ENCODE assay signal across 8 cellular contexts in genomic region chr9:96027271-96028131, GRCh38.
DNase-seq lines count a peak whose midpoint lies in the region; ATAC-seq and TF ChIP-seq lines count a peak whose summit lies in the region.

No MANE protein-coding gene starts in this region.

- peaks cover 4% of the 10 kb centered on the region for H3K9me3 Mint-ChIP-seq in activated naive CD8-positive, alpha-beta T cell treated with anti-CD3 and anti-CD28 coated beads, Interleukin-2, amount 50 U/mL, for 24 hours
- H3K9me3 Mint-ChIP-seq in Caco-2 (ENCODE audit: unreplicated experiment) = peaks cover 11% of the 10 kb centered on the region

- peak overlapping the region; percentile 50 for H3K27ac Mint-ChIP-seq in activated naive CD8-positive, alpha-beta T cell treated with anti-CD3 and anti-CD28 coated beads, Interleukin-2, amount 50 U/mL, for 24 hours
- H3K27ac Mint-ChIP-seq in Caco-2 (ENCODE audit: unreplicated experiment) = no peak overlapping the region

- H3K4me1 Mint-ChIP-seq in activated naive CD8-positive, alpha-beta T cell treated with anti-CD3 and anti-CD28 coated beads, Interleukin-2, amount 50 U/mL, for 24 hours = peaks cover 45% of the 10 kb centered on the region
- H3K4me1 Mint-ChIP-seq in Caco-2 (ENCODE audit: low read depth, unreplicated experiment) = no peaks in the 10 kb centered on the region

- peak overlapping the region; percentile 50; the same call in 1 of the 2 replicates for H3K9ac ChIP-seq in ES-I3 (ENCODE audit: low read depth, low read length)

- POLR2A ChIA-PET in Caco-2 (lab: Charles Lee) = no interaction called here

- WGBS in iPS DF 6.9 (ENCODE audit: insufficient coverage, insufficient read length) = no CpG with 5 or more reads among the region's 71 CpGs

- DNase-seq in activated naive CD8-positive, alpha-beta T cell treated with anti-CD3 and anti-CD28 coated beads, Interleukin-2, amount 50 U/mL, for 24 hours = no peak
- DNase-seq in iPS DF 6.9 (ENCODE audit: low read depth, low spot score) = no peak
- DNase-seq in retinal pigment epithelial cell (ENCODE audit: low read depth) = no peak
- no peak for DNase-seq in EL
- DNase-seq in Caco-2 = no peak
- no peak for DNase-seq in central memory CD4-positive, alpha-beta T cell
- no peak for DNase-seq in NCI-H524 treated with DMSO at 0.1 percent for 48 hours (lab: John Stamatoyannopoulos, UW)

- peak overlapping the region; percentile 63 for H3K4me3 Mint-ChIP-seq in activated naive CD8-positive, alpha-beta T cell treated with anti-CD3 and anti-CD28 coated beads, Interleukin-2, amount 50 U/mL, for 24 hours
- H3K4me3 Mint-ChIP-seq in Caco-2 (ENCODE audit: unreplicated experiment) = no peak overlapping the region

- H3K36me3 Mint-ChIP-seq in activated naive CD8-positive, alpha-beta T cell treated with anti-CD3 and anti-CD28 coated beads, Interleukin-2, amount 50 U/mL, for 24 hours (ENCODE audit: low read depth) = peaks cover 3% of the 10 kb centered on the region
- H3K36me3 Mint-ChIP-seq in Caco-2 (ENCODE audit: insufficient read depth, unreplicated experiment) = no peaks in the 10 kb centered on the region

- peaks cover 4% of the 10 kb centered on the region; the same call in 1 of the 2 replicates for H3K4me1 ChIP-seq in ES-I3 (ENCODE audit: insufficient read depth, low read length)
- H3K4me1 ChIP-seq in iPS DF 6.9 (ENCODE audit: control insufficient read depth, insufficient read depth, low read length) = peaks cover 10% of the 10 kb centered on the region; the same call in 1 of the 2 replicates
- H3K4me1 ChIP-seq in Caco-2 = no peaks in the 10 kb centered on the region

- no peak overlapping the region for H3K27ac ChIP-seq in iPS DF 6.9 (ENCODE audit: low read length)

- H3K27me3 Mint-ChIP-seq in activated naive CD8-positive, alpha-beta T cell treated with anti-CD3 and anti-CD28 coated beads, Interleukin-2, amount 50 U/mL, for 24 hours = peaks cover 35% of the 10 kb centered on the region
- H3K27me3 Mint-ChIP-seq in Caco-2 (ENCODE audit: insufficient read depth, unreplicated experiment) = no peaks in the 10 kb centered on the region

- no peak for TF ChIP-seq CTCF in retinal pigment epithelial cell (conservative IDR thresholded peaks at IDR 0.05; ENCODE audit: low read depth, low read length)
- no peak for TF ChIP-seq CTCF in Caco-2 (IDR thresholded peaks at IDR 0.05; ENCODE audit: insufficient read depth in 1 of 2, low read depth in 1 of 2, low read length in 1 of 2, severe bottlenecking in 1 of 2, unreplicated experiment in 1 of 2)

- H3K36me3 ChIP-seq in ES-I3 (ENCODE audit: insufficient read depth, low read length) = no peaks in the 10 kb centered on the region
- no peaks in the 10 kb centered on the region for H3K36me3 ChIP-seq in iPS DF 6.9 (ENCODE audit: control insufficient read depth, insufficient read depth, low read length)
- H3K36me3 ChIP-seq in Caco-2 (ENCODE audit: control insufficient read depth, insufficient read depth, low read length) = no peaks in the 10 kb centered on the region

- no peaks in the 10 kb centered on the region for H3K9me3 ChIP-seq in ES-I3 (ENCODE audit: control insufficient read depth, insufficient read depth, low read length)
- no peaks in the 10 kb centered on the region for H3K9me3 ChIP-seq in iPS DF 6.9 (ENCODE audit: control insufficient read depth, insufficient read depth, low read length)
- no peaks in the 10 kb centered on the region for H3K9me3 ChIP-seq in Caco-2

- no TSS peak for BruUV-seq in Caco-2 (replicated peaks; lab: Mats Ljungman, UMichigan)

- peak overlapping the region; percentile 30; the same call in 1 of the 2 replicates for H3K4me3 ChIP-seq in iPS DF 6.9 (ENCODE audit: low read length)
- peak overlapping the region; percentile 30 for H3K4me3 ChIP-seq in retinal pigment epithelial cell (ENCODE audit: low read length)
- no peak overlapping the region for H3K4me3 ChIP-seq in Caco-2 (ENCODE audit: low read depth, low read length)

- intact Hi-C loops in Caco-2 (cut with micrococcal nuclease; ENCODE audit: unreplicated experiment) = loop anchor here (10.0 kb wide), 1 partner anchor 187 kb away; no protein-coding TSS in a partner anchor

- peak; percentile 22 for ATAC-seq in activated naive CD8-positive, alpha-beta T cell treated with anti-CD3 and anti-CD28 coated beads, Interleukin-2, amount 50 U/mL, for 24 hours

- H3K27me3 ChIP-seq in iPS DF 6.9 (ENCODE audit: control insufficient read depth, insufficient read depth, low read length) = peaks cover 41% of the 10 kb centered on the region
- H3K27me3 ChIP-seq in Caco-2 (replicated peaks; ENCODE audit: control insufficient read depth, insufficient read depth, low read length) = no peaks in the 10 kb centered on the region

- CTCF ChIA-PET in Caco-2 (lab: Charles Lee) = no interaction called here
